ENCODE assay signal across 20 cellular contexts in the genomic region with DNA sequence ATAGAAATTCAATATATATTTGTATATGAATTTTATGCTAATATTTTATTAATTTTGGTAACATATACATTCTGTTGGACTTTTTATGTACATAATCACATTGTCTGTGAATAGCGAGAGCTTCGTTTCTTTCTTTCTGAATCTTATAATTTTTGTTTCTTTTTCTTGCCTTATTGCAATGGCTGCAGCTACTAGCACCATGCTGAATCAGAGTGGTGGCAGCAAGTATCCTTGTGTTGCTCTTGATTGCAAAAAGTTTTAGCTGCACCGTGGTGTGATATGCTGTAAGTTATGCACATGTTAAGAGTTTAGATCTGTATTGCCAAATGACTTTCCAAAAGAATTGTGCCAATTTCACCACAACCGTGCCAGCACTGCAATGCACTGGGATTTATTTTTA.
"Had no signal": no experiment of that assay in that cellular context is flagged by ENCODE, and none has a peak within 500 bp of the region (broad histone marks: within the 10 kb centered on the region; RNA-seq: fewer than 3 reads in every experiment).

No MANE protein-coding gene starts in this region.

- H3K27ac ChIP-seq: RWPE1 had no signal

- ATAC-seq: Panc1 had no signal

- DNase-seq: Karpas-422, KG1, MG63, NCI-H1092, NCI-H1105 treated with DMSO at 0.1 percent for 48 hours, NCI-H1417 treated with DMSO at 0.1 percent for 48 hours, NCI-H146, NCI-H1694 treated with DMSO at 0.1 percent for 48 hours, NCI-H2029, NCI-H2081 treated with DMSO at 0.1 percent for 48 hours, NCI-H2171, NCI-H226, NCI-H446, NCI-H510A, NCI-H524 treated with DMSO at 0.1 percent for 48 hours, NCI-H69, NCI-H774, SHP77 had no signal

- H3K4me3 ChIP-seq: MG63 had no signal

- H3K36me3 ChIP-seq: MG63 had no signal

- H3K27me3 ChIP-seq: MG63 had no signal
